19 cellular contexts compared by ENCODE assay signal in the genomic region with DNA sequence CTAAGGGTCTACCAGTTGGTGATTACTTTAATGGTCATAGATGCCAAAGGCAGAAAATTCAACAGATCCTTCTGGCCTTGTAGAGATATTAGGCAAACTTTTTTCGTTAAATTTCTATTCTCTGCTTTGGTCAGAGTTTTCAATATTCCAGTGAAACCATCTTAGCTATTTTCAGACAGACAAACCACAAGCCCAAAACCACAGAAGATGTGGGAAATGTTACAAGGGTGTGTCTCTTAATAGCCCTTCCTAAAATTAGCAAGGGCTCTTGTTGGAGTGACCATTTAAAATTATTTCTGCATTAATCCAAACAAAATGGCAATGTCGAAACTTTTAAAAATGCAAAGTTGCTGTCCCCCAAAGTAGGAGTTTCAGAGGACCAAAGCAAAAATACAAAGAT.
"Had no signal": no experiment of that assay in that cellular context is flagged by ENCODE, and none has a peak within 500 bp of the region (broad histone marks: within the 10 kb centered on the region; RNA-seq: fewer than 3 reads in every experiment).

No MANE protein-coding gene starts in this region.

- H3K27me3 ChIP-seq: tibial artery, vagina had no signal

- ATAC-seq: activated T-helper 17 cell treated with anti-CD3 and anti-CD28 coated beads, Interleukin-2, amount 50 U/mL, for 72 hours; left lobe of liver; naive thymus-derived CD4-positive, alpha-beta T cell had no signal

- H3K4me3 ChIP-seq: hepatocyte, skin epidermis, tibial artery, vagina had no signal

- H3K27ac ChIP-seq: hepatocyte, parathyroid adenoma, tibial artery, vagina had no signal

- H3K36me3 ChIP-seq: tibial artery, vagina had no signal

- H3K9ac ChIP-seq: parathyroid adenoma had no signal

- H3K79me2 ChIP-seq: hepatocyte, parathyroid adenoma had no signal

- DNase-seq: activated CD4-positive, alpha-beta T cell treated with anti-CD3 and anti-CD28 coated beads for 1 hour; activated CD4-positive, alpha-beta T cell treated with anti-CD3 and anti-CD28 coated beads, Interleukin-2, amount 50 U/mL, for 48 hours; activated naive CD4-positive, alpha-beta T cell treated with Interleukin-2 at 50 U/mL for 16 hours; anterior cingulate cortex; cerebellar nuclear complex; dermis blood vessel endothelial cell; endodermal cell; mammary epithelial cell; naive thymus-derived CD4-positive, alpha-beta T cell; stimulated activated CD4-positive, alpha-beta T cell treated with anti-CD3 and anti-CD28 coated beads, Interleukin-4, amount 100 ng/mL, for 24 hours; stimulated activated naive CD4-positive, alpha-beta T cell; T-helper 9 cell; tibial artery had no signal

- H2AFZ ChIP-seq: hepatocyte, parathyroid adenoma had no signal

- H3K9me3 ChIP-seq: tibial artery, vagina had no signal

- H3K4me2 ChIP-seq: hepatocyte had no signal

- H3K4me1 ChIP-seq: vagina had no signal
